In genomic region chr9:129497837-129498450, GRCh38 we compare ENCODE assay signal across 10 cellular contexts.
DNase-seq lines count a peak whose midpoint lies in the region; ATAC-seq, FAIRE-seq and TF ChIP-seq lines count a peak whose summit lies in the region.
"Had no signal": no experiment of that assay in that cellular context is flagged by ENCODE, and none has a peak within 500 bp of the region (broad histone marks: within the 10 kb centered on the region; RNA-seq: fewer than 3 reads in every experiment).

No MANE protein-coding gene starts in this region.

- no peaks in the 10 kb centered on the region for H3F3A ChIP-seq in MM.1S (ENCODE audit: insufficient read depth, low read length)

- H3K4me3 ChIP-seq in H7 (ENCODE audit: insufficient read depth, low read depth, low read length) (no peak overlapping the region), kidney (ENCODE audit: low read length in 2 of 2) (peak overlapping the region; percentile 37 to 61), small intestine (ENCODE audit: low read depth in 1 of 2, low read length in 2 of 2) (no peak overlapping the region), MM.1S (ENCODE audit: low read length) (no peak overlapping the region)

- no peak for ATAC-seq in GM21526 (IDR thresholded peaks at IDR 0.05; ENCODE audit: low FRiP score, unreplicated experiment)

- WGBS in small intestine, 3 donors, result 70 to 82% (median 76%) methylated on average over 6 of the region's 6 CpGs

- FAIRE-seq in kidney (lab: Jason Lieb, UNC) (no peak), small intestine (lab: Jason Lieb, UNC) (no peak)
- FAIRE-seq: GM18507 had no signal

- peak overlapping the region; percentile 42 to 99 for H3K9ac ChIP-seq in kidney (ENCODE audit: low read length in 2 of 2)
- no peak overlapping the region for H3K9ac ChIP-seq in MM.1S (ENCODE audit: low read length)

- H3K36me3 ChIP-seq in H7 (replicated peaks; ENCODE audit: control insufficient read depth, insufficient read depth, low read length), result no peaks in the 10 kb centered on the region
- H3K36me3 ChIP-seq in kidney (ENCODE audit: control insufficient read depth in 1 of 2, insufficient read depth in 2 of 2, low read length in 2 of 2), result peaks cover 0 to 6% of the 10 kb centered on the region in 2 donors
- no peaks in the 10 kb centered on the region for H3K36me3 ChIP-seq in small intestine (ENCODE audit: control insufficient read depth in 2 of 2, insufficient read depth in 2 of 2, low read length in 2 of 2)
- no peaks in the 10 kb centered on the region for H3K36me3 ChIP-seq in MM.1S (replicated peaks; ENCODE audit: insufficient read depth, low read length)

- H3K4me1 ChIP-seq in kidney (ENCODE audit: control insufficient read depth in 1 of 2, insufficient read depth in 1 of 2, low read depth in 1 of 2, low read length in 2 of 2), result peaks cover 28 to 46% of the 10 kb centered on the region in 2 donors
- H3K4me1 ChIP-seq in small intestine (ENCODE audit: control insufficient read depth in 2 of 2, insufficient read depth in 1 of 2, low read depth in 1 of 2, low read length in 1 of 2), result no peaks in the 10 kb centered on the region
- peaks cover 5% of the 10 kb centered on the region for H3K4me1 ChIP-seq in MM.1S (ENCODE audit: low read length)

- H3K9me2 ChIP-seq in MM.1S (replicated peaks; ENCODE audit: insufficient read depth, low read length), result no peaks in the 10 kb centered on the region

- H3K27ac ChIP-seq in angular gyrus (ENCODE audit: low read depth, low read length) (peak overlapping the region; percentile 97), kidney (ENCODE audit: low read depth in 2 of 2, low read length in 2 of 2) (peak overlapping the region; percentile 100), small intestine (ENCODE audit: low read depth in 1 of 2, low read length in 1 of 2) (peak overlapping the region; percentile 17 to 98), MM.1S (ENCODE audit: low read length) (no peak overlapping the region)

- H3K79me2 ChIP-seq in MM.1S (ENCODE audit: low read length), result no peaks in the 10 kb centered on the region

- DNase-seq in H7 (peak; percentile 45), kidney (no peak), small intestine (no peak), MM.1S (no peak), HCEC 1CT (no peak), ACHN (no peak)
- DNase-seq: NCI-H524 treated with DMSO at 0.1 percent for 48 hours had no signal

- intact Hi-C loops in kidney (cut with DNase I), result loop anchor here (10.0 kb wide), 1 partner anchor 107 kb away; no protein-coding TSS in a partner anchor

- no peaks in the 10 kb centered on the region for H3K9me3 ChIP-seq in kidney (ENCODE audit: control insufficient read depth in 1 of 2, low read length in 2 of 2)
- H3K9me3 ChIP-seq in small intestine (ENCODE audit: control insufficient read depth, low read depth), result no peaks in the 10 kb centered on the region
- no peaks in the 10 kb centered on the region for H3K9me3 ChIP-seq in MM.1S (replicated peaks; ENCODE audit: insufficient read depth, low read length)

- H4K20me1 ChIP-seq in MM.1S (ENCODE audit: insufficient read depth, low read length), result no peaks in the 10 kb centered on the region

- no peak overlapping the region for H3K4me2 ChIP-seq in MM.1S (ENCODE audit: low read depth, low read length)

- no peak for TF ChIP-seq CTCF in kidney (IDR thresholded peaks at IDR 0.05; ENCODE audit: borderline replicate concordance, extremely low read depth, insufficient read depth)
- TF ChIP-seq CTCF in MM.1S (IDR thresholded peaks at IDR 0.05; ENCODE audit: low read length), result no peak

- peaks cover 6% of the 10 kb centered on the region; the same call in 1 of the 2 replicates for H3K27me3 ChIP-seq in H7 (ENCODE audit: control insufficient read depth, insufficient read depth, low read length)
- H3K27me3 ChIP-seq in small intestine (ENCODE audit: control insufficient read depth in 2 of 2, insufficient read depth in 2 of 2, low read length in 2 of 2), result no peaks in the 10 kb centered on the region
- H3K27me3 ChIP-seq in MM.1S (replicated peaks; ENCODE audit: insufficient read depth, low read length), result no peaks in the 10 kb centered on the region

- no peak overlapping the region for H2AFZ ChIP-seq in MM.1S (ENCODE audit: low read length)

- in situ Hi-C loops in ACHN (cut with HindIII; ENCODE audit: low pct_ligation_motif_present, low pct_unique_long_range_greater_than_20kb, low sequenced_read_pairs), result no loop called here

Comparison
In these comparisons a context has a peak if more than half of its experiments do, and no peak if none do; other contexts are left out.
1. H3K4me3 ChIP-seq: peak in kidney (2 of 2); none in H7 (single experiment), small intestine (0 of 2) and MM.1S (single experiment).